8 cellular contexts compared by ENCODE assay signal in genomic region chr10:50624154-50624865, GRCh38. TPM values are rescaled to one million over a fixed set of nuclear protein-coding genes. Genes with fewer than 3 reads are reported as not detected.
DNase-seq lines count a peak whose midpoint lies in the region; ATAC-seq and TF ChIP-seq lines count a peak whose summit lies in the region.

No MANE protein-coding gene starts in this region.

- no peaks in the 10 kb centered on the region for H3K36me3 ChIP-seq in endodermal cell (ENCODE audit: control insufficient read depth, insufficient read depth, low read length)

- H3K27me3 ChIP-seq in endodermal cell (ENCODE audit: control insufficient read depth, insufficient read depth, low read length, poor library complexity, severe bottlenecking), result no peaks in the 10 kb centered on the region

- 0% methylated on average over 17 to 58 of the region's 58 CpGs for WGBS in endodermal cell (ENCODE audit: insufficient coverage in 1 of 2, insufficient read length in 1 of 2), 2 experiments

- no peaks in the 10 kb centered on the region for H3K9me3 Mint-ChIP-seq in endodermal cell

- DNase-seq in COLO668 (lab: John Stamatoyannopoulos, UW; ENCODE audit: unreplicated experiment) (peak; percentile 91), HS-5 (ENCODE audit: low read depth) (peak; percentile 69), NOMO-1 treated with DMSO at 0.1 percent for 48 hours (lab: John Stamatoyannopoulos, UW; ENCODE audit: unreplicated experiment) (peak; percentile 90), endodermal cell (peak; percentile 98), midbrain (lab: John Stamatoyannopoulos, UW) (peak; percentile 96)
- DNase-seq in activated CD8-positive, alpha-beta memory T cell treated with anti-CD3 and anti-CD28 coated beads, Interleukin-2, amount 50 U/mL, for 24 hours (ENCODE audit: extremely low read depth), result peak; percentile 89
- peak; percentile 88 to 95 for DNase-seq in stimulated activated CD8-positive, alpha-beta memory T cell treated with anti-CD3 and anti-CD28 coated beads, Interleukin-15, amount 100 ng/mL, for 4 hours (ENCODE audit: low read depth in 2 of 2)

- H3K4me1 ChIP-seq in endodermal cell (ENCODE audit: control insufficient read depth, insufficient read depth, low read length), result peaks cover 4% of the 10 kb centered on the region

- peak overlapping the region; percentile 82 for H3K4me3 Mint-ChIP-seq in endodermal cell

- no peaks in the 10 kb centered on the region for H3K36me3 Mint-ChIP-seq in endodermal cell (ENCODE audit: low read depth)

- H3K9me3 ChIP-seq in endodermal cell (ENCODE audit: control insufficient read depth, low read length), result no peaks in the 10 kb centered on the region

- peaks cover 3% of the 10 kb centered on the region for H3K27me3 Mint-ChIP-seq in endodermal cell (ENCODE audit: insufficient read depth)

- peak overlapping the region; percentile 92 for H3K9ac ChIP-seq in endodermal cell (ENCODE audit: extremely low read depth, low read length, poor library complexity, severe bottlenecking)

- H3K27ac Mint-ChIP-seq in endodermal cell, result peak overlapping the region; percentile 99

- ATAC-seq in GM21360 (IDR thresholded peaks at IDR 0.05; ENCODE audit: unreplicated experiment), result peak; percentile 46

- peaks cover 27% of the 10 kb centered on the region for H3K4me1 Mint-ChIP-seq in endodermal cell

- H3K4me3 ChIP-seq in endodermal cell (ENCODE audit: low read length), result peak overlapping the region; percentile 88

- no peak for TF ChIP-seq CTCF in endodermal cell (conservative IDR thresholded peaks at IDR 0.05)

- H3K27ac ChIP-seq in endodermal cell (ENCODE audit: low read depth, low read length), result peak overlapping the region; percentile 99

RNA-seq across cellular contexts. Expression of gene SGMS1, which starts 0.6 kb away (rescaled TPM):
- total RNA-seq in endodermal cell, result 10 to 100 TPM; 12.0 to 14.3 TPM
- 8.3 TPM for polyA plus RNA-seq in endodermal cell (2013, experiment 1 of 2)
- polyA plus RNA-seq in endodermal cell (2013, experiment 2 of 2), result 6.9 TPM

Comparison
In these comparisons a context has a peak if more than half of its experiments do, and no peak if none do; other contexts are left out.
1. Peak in every context shown above with its lines: DNase-seq, ATAC-seq, H3K4me3 ChIP-seq and H3K27ac ChIP-seq.